ENCODE assay signal across 10 cellular contexts in genomic region chr5:124524552-124525232, GRCh38.
DNase-seq lines count a peak whose midpoint lies in the region; ATAC-seq, FAIRE-seq and TF ChIP-seq lines count a peak whose summit lies in the region.
"Had no signal": no experiment of that assay in that cellular context is flagged by ENCODE, and none has a peak within 500 bp of the region (broad histone marks: within the 10 kb centered on the region; RNA-seq: fewer than 3 reads in every experiment).

No MANE protein-coding gene starts in this region.

- H3K9me3 ChIP-seq in Caco-2 = no peaks in the 10 kb centered on the region; the same call in none of the 2 replicates
- H3K9me3 ChIP-seq in kidney (ENCODE audit: control insufficient read depth in 1 of 2, low read length in 2 of 2) = no peaks in the 10 kb centered on the region
- H3K9me3 ChIP-seq in ascending aorta = no peaks in the 10 kb centered on the region

- POLR2A ChIA-PET in Caco-2 (lab: Charles Lee) = no interaction called here

- CTCF ChIA-PET in Caco-2 (lab: Charles Lee) = no interaction called here

- H3K4me1 ChIP-seq in Caco-2 (peaks cover 26% of the 10 kb centered on the region), kidney (ENCODE audit: control insufficient read depth in 1 of 2, insufficient read depth in 1 of 2, low read depth in 1 of 2, low read length in 2 of 2) (peaks cover 2 to 12% of the 10 kb centered on the region in 2 donors), ascending aorta (peaks cover 6 to 10% of the 10 kb centered on the region in 2 donors)

- H3K27ac ChIP-seq in kidney (ENCODE audit: low read depth in 2 of 2, low read length in 2 of 2) = no peak overlapping the region
- H3K27ac ChIP-seq in ascending aorta = no peak overlapping the region

- TF ChIP-seq CTCF in Caco-2 (IDR thresholded peaks at IDR 0.05; ENCODE audit: insufficient read depth in 1 of 2, low read depth in 1 of 2, low read length in 1 of 2, severe bottlenecking in 1 of 2, unreplicated experiment in 1 of 2) = no peak
- TF ChIP-seq CTCF in kidney (IDR thresholded peaks at IDR 0.05; ENCODE audit: borderline replicate concordance, extremely low read depth, insufficient read depth) = no peak
- TF ChIP-seq CTCF in ascending aorta (IDR thresholded peaks at IDR 0.05) = no peak

- BruUV-seq in Caco-2 (replicated peaks; lab: Mats Ljungman, UMichigan) = no TSS peak

- H3K4me3 Mint-ChIP-seq in Caco-2 (ENCODE audit: unreplicated experiment) = no peak overlapping the region
- H3K4me3 Mint-ChIP-seq: HFFc6 had no signal

- H3K36me3 ChIP-seq in Caco-2 (ENCODE audit: control insufficient read depth, insufficient read depth, low read length) = no peaks in the 10 kb centered on the region
- no peaks in the 10 kb centered on the region for H3K36me3 ChIP-seq in kidney (ENCODE audit: control insufficient read depth in 1 of 2, insufficient read depth in 2 of 2, low read length in 2 of 2)
- H3K36me3 ChIP-seq in ascending aorta = no peaks in the 10 kb centered on the region

- peak; percentile 83 for ATAC-seq in HG02884 (IDR thresholded peaks at IDR 0.05; ENCODE audit: unreplicated experiment)

- peaks cover 23% of the 10 kb centered on the region for H3K9me3 Mint-ChIP-seq in Caco-2 (ENCODE audit: unreplicated experiment)
- H3K9me3 Mint-ChIP-seq: HFFc6 had no signal

- H3K4me3 ChIP-seq in Caco-2 (ENCODE audit: low read depth, low read length) = no peak overlapping the region
- H3K4me3 ChIP-seq in kidney (ENCODE audit: low read length in 2 of 2) = no peak overlapping the region
- no peak overlapping the region for H3K4me3 ChIP-seq in ascending aorta

- H3K27ac Mint-ChIP-seq in Caco-2 (ENCODE audit: unreplicated experiment) = peak overlapping the region; percentile 14
- H3K27ac Mint-ChIP-seq: HFFc6 had no signal

- FAIRE-seq in kidney (lab: Jason Lieb, UNC) = no peak
- FAIRE-seq: colon had no signal

- intact Hi-C loops in Caco-2 (cut with micrococcal nuclease; ENCODE audit: unreplicated experiment) (loop anchor here (5.0 to 10.0 kb wide), 4 partner anchors 223 to 850 kb away; partner anchors contain the start of gene ZNF608), kidney (cut with DNase I) (no loop called here), ascending aorta (cut with DNase I) (no loop called here)

- H3K9ac ChIP-seq in kidney (ENCODE audit: low read length in 2 of 2) = no peak overlapping the region

- H3K27me3 ChIP-seq in Caco-2 (replicated peaks; ENCODE audit: control insufficient read depth, insufficient read depth, low read length) = no peaks in the 10 kb centered on the region
- no peaks in the 10 kb centered on the region for H3K27me3 ChIP-seq in ascending aorta

- H3K4me1 Mint-ChIP-seq in Caco-2 (ENCODE audit: low read depth, unreplicated experiment) = peaks cover 25% of the 10 kb centered on the region

- H3K27me3 Mint-ChIP-seq in Caco-2 (ENCODE audit: insufficient read depth, unreplicated experiment) = no peaks in the 10 kb centered on the region

- no peak for DNase-seq in Caco-2
- DNase-seq in GM19238 (ENCODE audit: insufficient read length, low spot score) = peak; percentile 18
- peak; percentile 45 for DNase-seq in MV-4-11 (lab: John Stamatoyannopoulos, UW)
- DNase-seq in NCI-H524 treated with DMSO at 0.1 percent for 48 hours (lab: John Stamatoyannopoulos, UW) = no peak
- no peak for DNase-seq in kidney
- DNase-seq in NCI-H446 (lab: John Stamatoyannopoulos, UW) = no peak
- no peak for DNase-seq in ascending aorta (ENCODE audit: low spot score in 2 of 2)
- DNase-seq: HFFc6 had no signal

- H3K36me3 Mint-ChIP-seq in Caco-2 (ENCODE audit: insufficient read depth, unreplicated experiment) = peaks cover 14% of the 10 kb centered on the region

Comparison
In these comparisons a context has a peak if more than half of its experiments do, and no peak if none do; other contexts are left out.
1. DNase-seq: peak in GM19238 (single experiment) and MV-4-11 (single experiment); none in Caco-2 (0 of 2), NCI-H524 treated with DMSO at 0.1 percent for 48 hours (single experiment), kidney (single experiment), NCI-H446 (0 of 2) and ascending aorta (0 of 2).